20 cellular contexts compared by ENCODE assay signal in the genomic region with DNA sequence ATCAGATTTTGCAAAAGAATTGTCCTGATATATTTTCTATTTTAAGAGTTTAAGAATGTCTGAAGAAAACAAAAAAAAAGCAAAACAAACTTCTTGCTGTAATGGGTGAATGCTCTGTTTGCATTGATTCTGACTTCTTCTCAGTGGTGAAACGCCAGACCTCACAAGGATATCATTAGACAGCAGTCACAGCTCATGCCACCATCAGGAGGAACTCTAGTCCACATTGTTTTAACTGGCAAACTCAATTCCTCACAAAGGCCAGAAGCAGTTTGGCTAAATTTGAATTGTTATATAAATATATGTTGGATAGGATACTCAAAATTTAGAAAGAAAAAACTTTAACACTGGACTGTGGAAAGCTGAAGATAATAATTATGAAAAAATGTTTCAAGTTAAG.
A peak's percentile ranks its signal among the peaks of the same experiment; 100 is the strongest.
DNase-seq lines count a peak whose midpoint lies in the region; ATAC-seq and TF ChIP-seq lines count a peak whose summit lies in the region.
"Had no signal": no experiment of that assay in that cellular context is flagged by ENCODE, and none has a peak within 500 bp of the region (broad histone marks: within the 10 kb centered on the region; RNA-seq: fewer than 3 reads in every experiment).

No MANE protein-coding gene starts in this region.

- no peaks in the 10 kb centered on the region for H3K36me3 Mint-ChIP-seq in activated T-helper 17 cell treated with anti-CD3 and anti-CD28 coated beads, Interleukin-2, amount 50 U/mL, for 72 hours (ENCODE audit: low read depth)
- H3K36me3 Mint-ChIP-seq: CD4-positive, alpha-beta memory T cell had no signal

- H3K27me3 Mint-ChIP-seq in activated T-helper 17 cell treated with anti-CD3 and anti-CD28 coated beads, Interleukin-2, amount 50 U/mL, for 72 hours, result peaks cover 7% of the 10 kb centered on the region

- TF ChIP-seq CTCF in left ventricle myocardium inferior (IDR thresholded peaks at IDR 0.05; ENCODE audit: borderline replicate concordance), result no peak

- DNase-seq in H4 (ENCODE audit: low spot score) (peak; percentile 36), adipocyte (ENCODE audit: low read depth) (peak; percentile 52), fibroblast of gingiva (ENCODE audit: low read depth) (peak; percentile 57), left ventricle myocardium inferior (no peak), cortex of kidney (lab: John Stamatoyannopoulos, UW) (no peak)
- DNase-seq: Caco-2; CD4-positive, alpha-beta memory T cell; DMS153; NCI-H1417; NCI-H2081 treated with DMSO at 0.1 percent for 48 hours; NCI-H2171 treated with DMSO at 0.1 percent for 48 hours; NCI-H526; Peyer's patch; SW 1271 had no signal

- no peak overlapping the region for H3K4me3 Mint-ChIP-seq in activated T-helper 17 cell treated with anti-CD3 and anti-CD28 coated beads, Interleukin-2, amount 50 U/mL, for 72 hours
- H3K4me3 Mint-ChIP-seq: CD4-positive, alpha-beta memory T cell; GM23338 had no signal

- peaks cover 3% of the 10 kb centered on the region for H3K9me3 Mint-ChIP-seq in activated T-helper 17 cell treated with anti-CD3 and anti-CD28 coated beads, Interleukin-2, amount 50 U/mL, for 72 hours

- H3K36me3 ChIP-seq in adipocyte (ENCODE audit: control insufficient read depth, insufficient read depth, low read length, severe bottlenecking) (no peaks in the 10 kb centered on the region), left ventricle myocardium inferior (no peaks in the 10 kb centered on the region)
- H3K36me3 ChIP-seq: BLaER1 treated with 17β-estradiol and CSF1 and Interleukin-3, amounts not matched to agents 10 nM and 100 nM; Peyer's patch had no signal

- H3K4me1 ChIP-seq in adipocyte (ENCODE audit: control insufficient read depth, insufficient read depth, low read length) (no peaks in the 10 kb centered on the region), left ventricle myocardium inferior (no peaks in the 10 kb centered on the region)
- H3K4me1 ChIP-seq: BLaER1 treated with 17β-estradiol and CSF1 and Interleukin-3, amounts not matched to agents 10 nM and 100 nM; Caco-2; Peyer's patch had no signal

- H3K4me1 Mint-ChIP-seq in activated T-helper 17 cell treated with anti-CD3 and anti-CD28 coated beads, Interleukin-2, amount 50 U/mL, for 72 hours, result no peaks in the 10 kb centered on the region

- intact Hi-C loops in left ventricle myocardium inferior (cut with micrococcal nuclease), result no loop called here

- no peak overlapping the region for H3K9ac ChIP-seq in adipocyte (ENCODE audit: low read length)
- H3K9ac ChIP-seq: BLaER1 treated with 17β-estradiol and CSF1 and Interleukin-3, amounts not matched to agents 10 nM and 100 nM; KMS-11 had no signal

- no peak overlapping the region for H3K27ac Mint-ChIP-seq in activated T-helper 17 cell treated with anti-CD3 and anti-CD28 coated beads, Interleukin-2, amount 50 U/mL, for 72 hours
- H3K27ac Mint-ChIP-seq: CD4-positive, alpha-beta memory T cell; GM23338 had no signal

- no peak overlapping the region for H3K4me3 ChIP-seq in adipocyte (ENCODE audit: low read length)
- H3K4me3 ChIP-seq in left ventricle myocardium inferior, result no peak overlapping the region
- H3K4me3 ChIP-seq: BLaER1 treated with 17β-estradiol and CSF1 and Interleukin-3, amounts not matched to agents 10 nM and 100 nM; GM23338; Peyer's patch had no signal

- H3K27ac ChIP-seq in left ventricle myocardium inferior (replicated peaks), result no peak overlapping the region
- H3K27ac ChIP-seq: BLaER1 treated with 17β-estradiol and CSF1 and Interleukin-3, amounts not matched to agents 10 nM and 100 nM; HL-60; KMS-11; Peyer's patch had no signal

- no peaks in the 10 kb centered on the region for H3K9me3 ChIP-seq in adipocyte (ENCODE audit: control insufficient read depth, low read length)
- H3K9me3 ChIP-seq in left ventricle myocardium inferior (replicated peaks), result peaks cover 14% of the 10 kb centered on the region
- H3K9me3 ChIP-seq: Caco-2, Peyer's patch had no signal

- no peak for ATAC-seq in GM19023 (IDR thresholded peaks at IDR 0.05; ENCODE audit: unreplicated experiment)
- ATAC-seq in activated T-helper 17 cell treated with anti-CD3 and anti-CD28 coated beads, Interleukin-2, amount 50 U/mL, for 72 hours (replicated peaks), result no peak
- ATAC-seq: GM23338 had no signal

- H3K27me3 ChIP-seq in adipocyte (replicated peaks; ENCODE audit: control insufficient read depth, insufficient read depth, low read length), result no peaks in the 10 kb centered on the region
- H3K27me3 ChIP-seq in left ventricle myocardium inferior (ENCODE audit: low read depth), result no peaks in the 10 kb centered on the region
- H3K27me3 ChIP-seq: BLaER1 treated with 17β-estradiol and CSF1 and Interleukin-3, amounts not matched to agents 10 nM and 100 nM; Peyer's patch had no signal

Comparison
In these comparisons a context has a peak if more than half of its experiments do, and no peak if none do; other contexts are left out.
1. DNase-seq: peak in H4 (single experiment), adipocyte (single experiment) and fibroblast of gingiva (single experiment); none in left ventricle myocardium inferior (single experiment) and cortex of kidney (single experiment).